ENCODE assay signal across 8 cellular contexts in the genomic region with DNA sequence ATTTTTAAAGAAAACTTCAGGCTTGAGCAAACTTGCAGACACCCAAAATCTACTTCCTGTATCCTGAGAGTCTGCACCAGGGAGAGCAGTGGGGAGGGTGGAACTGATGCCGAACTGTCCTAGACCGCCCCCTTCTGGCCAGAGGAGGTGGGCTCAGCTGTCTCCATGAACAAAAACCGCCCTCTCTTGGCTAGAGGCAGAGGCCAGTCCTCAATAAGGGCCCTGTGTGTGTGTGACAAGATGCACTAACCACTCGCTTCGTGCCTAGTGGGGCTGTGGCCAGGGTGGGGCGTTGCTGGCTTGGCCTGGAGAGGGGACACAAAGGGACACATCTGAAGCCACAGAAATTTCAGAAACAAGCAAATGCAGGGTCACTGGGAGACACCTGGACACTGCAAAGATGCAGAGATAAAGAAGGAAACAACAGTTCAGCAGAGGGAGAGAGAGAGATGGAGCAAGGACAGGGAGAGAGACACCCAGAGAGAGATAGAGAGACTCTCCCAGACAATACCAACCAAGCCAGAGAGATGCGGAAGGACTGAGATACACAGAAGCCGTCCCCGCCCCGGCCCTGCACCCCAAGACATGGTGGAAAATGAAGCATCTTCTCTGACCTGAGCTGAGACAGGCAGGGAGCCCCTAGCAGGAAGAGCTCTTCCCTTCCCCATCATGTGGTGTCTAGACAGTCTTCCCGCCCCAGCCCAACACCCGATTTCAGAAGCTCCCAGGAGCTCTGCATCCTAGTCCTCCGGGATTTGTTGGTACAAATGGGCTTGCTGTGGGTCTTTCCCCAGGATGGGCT. TPM values are rescaled to one million over a fixed set of nuclear protein-coding genes. Genes with fewer than 3 reads are reported as not detected.
A peak's percentile ranks its signal among the peaks of the same experiment; 100 is the strongest.
DNase-seq lines count a peak whose midpoint lies in the region; ATAC-seq and TF ChIP-seq lines count a peak whose summit lies in the region.

No MANE protein-coding gene starts in this region.

- peaks cover 6% of the 10 kb centered on the region for H3F3A ChIP-seq in SK-N-SH (replicated peaks; ENCODE audit: insufficient read depth)

- TF ChIP-seq EP300 in SK-N-SH (IDR thresholded peaks at IDR 0.05; ENCODE audit: borderline replicate concordance in 1 of 2, low read depth in 1 of 2, low read length in 1 of 2), result no peak

- no peak overlapping the region for H3K27ac Mint-ChIP-seq in progenitor cell of endocrine pancreas

- POLR2A ChIA-PET in SK-N-SH (lab: Yijun Ruan, JAX), result no interaction called here

- WGBS in SK-N-SH (ENCODE audit: low lambda C conversion rate), result 39% methylated on average over 10 of the region's 13 CpGs

- no peaks in the 10 kb centered on the region for H3K36me3 Mint-ChIP-seq in progenitor cell of endocrine pancreas (ENCODE audit: insufficient read depth)

- intact Hi-C loops in Right ventricle myocardium inferior (cut with DNase I) (loop anchor here (1.0 kb wide), 1 partner anchor 55 kb away; no protein-coding TSS in a partner anchor), uterus (cut with DNase I; ENCODE audit: low total_unique reads) (no loop called here)

- H3K4me1 Mint-ChIP-seq in progenitor cell of endocrine pancreas (ENCODE audit: low read depth), result peaks cover 7% of the 10 kb centered on the region

- no peaks in the 10 kb centered on the region for H3K9me3 ChIP-seq in MG63
- H3K9me3 ChIP-seq in SK-N-SH, result no peaks in the 10 kb centered on the region
- no peaks in the 10 kb centered on the region for H3K9me3 ChIP-seq in uterus

- H3K27ac ChIP-seq in SK-N-SH (ENCODE audit: low read depth in 2 of 2, low read length in 1 of 2) (no peak overlapping the region), uterus (no peak overlapping the region)

- TF ChIP-seq CTCF in GM12801 (IDR thresholded peaks at IDR 0.05; ENCODE audit: extremely low read depth, insufficient read length) (peak; percentile 86), SK-N-SH (IDR thresholded peaks at IDR 0.05) (peak; percentile 90), progenitor cell of endocrine pancreas (IDR thresholded peaks at IDR 0.05; ENCODE audit: unreplicated experiment) (peak; percentile 96), uterus (IDR thresholded peaks at IDR 0.05) (peak; percentile 65 to 72 (median 68))

- H3K27me3 Mint-ChIP-seq in progenitor cell of endocrine pancreas, result no peaks in the 10 kb centered on the region

- CTCF ChIA-PET in SK-N-SH (lab: Yijun Ruan, JAX), result interaction anchor here (0.6 to 4.4 kb wide), 38 partner anchors 8 to 663 kb away, joined by 3 to 90 read pairs (median 4); partner anchors contain the start of gene CSGALNACT2

- DNase-seq in HCEC 1CT (peak; percentile 77), MG63 (peak; percentile 70), SK-N-SH (peak; percentile 95), Right ventricle myocardium inferior (ENCODE audit: missing footprints) (peak; percentile 86), progenitor cell of endocrine pancreas (ENCODE audit: low spot score, unreplicated experiment) (peak; percentile 76), uterus (peak; percentile 70 to 72)
- peak; percentile 81 for DNase-seq in activated naive CD4-positive, alpha-beta T cell treated with anti-CD3 and anti-CD28 coated beads, Interleukin-2, amount 50 U/mL, for 16 hours

- no peak overlapping the region for H3K9ac ChIP-seq in SK-N-SH

- ATAC-seq in Right ventricle myocardium inferior, result peak; percentile 98

- no peak overlapping the region for H3K4me2 ChIP-seq in SK-N-SH

- peak; percentile 93 for TF ChIP-seq RAD21 in SK-N-SH (IDR thresholded peaks at IDR 0.05; ENCODE audit: low read length)

- H3K36me3 ChIP-seq in MG63, result no peaks in the 10 kb centered on the region
- no peaks in the 10 kb centered on the region for H3K36me3 ChIP-seq in SK-N-SH (replicated peaks in 1 of 2; ENCODE audit: control insufficient read depth in 1 of 2, insufficient read depth in 2 of 2, low read length in 1 of 2)
- H3K36me3 ChIP-seq in uterus, result no peaks in the 10 kb centered on the region

- H3K79me2 ChIP-seq in SK-N-SH (ENCODE audit: insufficient read depth), result no peaks in the 10 kb centered on the region

- H4K20me1 ChIP-seq in SK-N-SH (ENCODE audit: insufficient read depth), result no peaks in the 10 kb centered on the region

- H3K4me3 ChIP-seq in MG63, result no peak overlapping the region
- H3K4me3 ChIP-seq in SK-N-SH (ENCODE audit: low read depth in 2 of 2, low read length in 1 of 2), result no peak overlapping the region; a peak in 1 of 4 replicates
- no peak overlapping the region for H3K4me3 ChIP-seq in uterus

- TF ChIP-seq POLR2A in uterus (IDR thresholded peaks at IDR 0.05), result no peak

- H3K27me3 ChIP-seq in MG63 (no peaks in the 10 kb centered on the region), SK-N-SH (ENCODE audit: insufficient read depth) (no peaks in the 10 kb centered on the region), uterus (peaks cover 0 to 3% of the 10 kb centered on the region in 2 donors)

- H2AFZ ChIP-seq in SK-N-SH (ENCODE audit: low read depth), result peak overlapping the region; percentile 79

- H3K4me3 Mint-ChIP-seq in progenitor cell of endocrine pancreas (ENCODE audit: low read depth), result no peak overlapping the region

- no peaks in the 10 kb centered on the region for H3K9me2 ChIP-seq in SK-N-SH

- H3K9me3 Mint-ChIP-seq in progenitor cell of endocrine pancreas (ENCODE audit: low read depth), result no peaks in the 10 kb centered on the region

- peaks cover 0 to 17% of the 10 kb centered on the region in 2 experiments; a peak in 2 of 4 replicates for H3K4me1 ChIP-seq in SK-N-SH (ENCODE audit: control insufficient read depth in 1 of 2, insufficient read depth in 2 of 2, low read depth in 1 of 2, low read length in 1 of 2)
- H3K4me1 ChIP-seq in uterus, result no peaks in the 10 kb centered on the region

TF ChIP-seq in SK-N-SH, 30 proteins besides CTCF, POLR2A, EP300 and RAD21:
- TF ChIP-seq, protein P1, sequence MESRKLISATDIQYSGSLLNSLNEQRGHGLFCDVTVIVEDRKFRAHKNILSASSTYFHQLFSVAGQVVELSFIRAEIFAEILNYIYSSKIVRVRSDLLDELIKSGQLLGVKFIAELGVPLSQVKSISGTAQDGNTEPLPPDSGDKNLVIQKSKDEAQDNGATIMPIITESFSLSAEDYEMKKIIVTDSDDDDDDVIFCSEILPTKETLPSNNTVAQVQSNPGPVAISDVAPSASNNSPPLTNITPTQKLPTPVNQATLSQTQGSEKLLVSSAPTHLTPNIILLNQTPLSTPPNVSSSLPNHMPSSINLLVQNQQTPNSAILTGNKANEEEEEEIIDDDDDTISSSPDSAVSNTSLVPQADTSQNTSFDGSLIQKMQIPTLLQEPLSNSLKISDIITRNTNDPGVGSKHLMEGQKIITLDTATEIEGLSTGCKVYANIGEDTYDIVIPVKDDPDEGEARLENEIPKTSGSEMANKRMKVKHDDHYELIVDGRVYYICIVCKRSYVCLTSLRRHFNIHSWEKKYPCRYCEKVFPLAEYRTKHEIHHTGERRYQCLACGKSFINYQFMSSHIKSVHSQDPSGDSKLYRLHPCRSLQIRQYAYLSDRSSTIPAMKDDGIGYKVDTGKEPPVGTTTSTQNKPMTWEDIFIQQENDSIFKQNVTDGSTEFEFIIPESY (IDR thresholded peaks at IDR 0.05; ENCODE audit: borderline replicate concordance, low read depth), result no peak
- TF ChIP-seq USF2 (IDR thresholded peaks at IDR 0.05; ENCODE audit: borderline replicate concordance, low read depth, low read length), result no peak
- TF ChIP-seq MXI1 (IDR thresholded peaks at IDR 0.05; ENCODE audit: low read depth, low read length), result peak; percentile 38; the same call in 1 of the 2 replicates
- TF ChIP-seq ELF1 (IDR thresholded peaks at IDR 0.05), result peak; percentile 49; the same call in 1 of the 2 replicates
- TF ChIP-seq FOSL2 (IDR thresholded peaks at IDR 0.05; ENCODE audit: borderline replicate concordance, low read depth), result no peak
- TF ChIP-seq USF1 (IDR thresholded peaks at IDR 0.05; ENCODE audit: borderline replicate concordance, low read depth), result no peak
- peak; percentile 75 for TF ChIP-seq SMC3 (IDR thresholded peaks at IDR 0.05; ENCODE audit: low read depth, low read length)
- peak; percentile 42; the same call in 1 of the 2 replicates for TF ChIP-seq RCOR1 (IDR thresholded peaks at IDR 0.05; ENCODE audit: low read length)

RNA-seq across cellular contexts. Expression of gene FXYD4, which starts 22.7 kb away (rescaled TPM):
- total RNA-seq in MG63 (2014; rRNA removed; shearing (Covaris generic); ENCODE audit: low replicate concordance), result not detected in 2 replicates
- not detected in 2 replicates for polyA plus RNA-seq in SK-N-SH (2012; rRNA removed)
- not detected in 2 replicates for polyA plus RNA-seq in SK-N-SH (2012; cell fraction: cytosol; rRNA removed)
- not detected in 2 replicates for polyA plus RNA-seq in SK-N-SH (2012; cell fraction: nucleus; rRNA removed)
- total RNA-seq in Right ventricle myocardium inferior (not detected), progenitor cell of endocrine pancreas (not detected in 2 replicates), uterus (not detected)
